7 cellular contexts compared by ENCODE assay signal in genomic region chr14:91021991-91022621, GRCh38. TPM values are rescaled to one million over a fixed set of nuclear protein-coding genes. Genes with fewer than 3 reads are reported as not detected.
A peak's percentile ranks its signal among the peaks of the same experiment; 100 is the strongest.
DNase-seq lines count a peak whose midpoint lies in the region; ATAC-seq lines count a peak whose summit lies in the region.

No MANE protein-coding gene starts in this region.

- POLR2A ChIA-PET in activated naive CD8-positive, alpha-beta T cell treated with anti-CD3 and anti-CD28 coated beads, Interleukin-2, amount 10 ng/mL, durations not matched to agents 7 days and 5 days (lab: Charles Lee) = interaction anchor here (0.7 to 2.4 kb wide), 5 partner anchors 10 to 92 kb away, joined by 3 to 16 read pairs (median 3); partner anchors contain the start of gene DGLUCY

- peak; percentile 48 for ATAC-seq in GM19328 (IDR thresholded peaks at IDR 0.05; ENCODE audit: unreplicated experiment)
- peak; percentile 40 for ATAC-seq in HG02943 (IDR thresholded peaks at IDR 0.05; ENCODE audit: low read depth, unreplicated experiment)
- ATAC-seq in activated naive CD8-positive, alpha-beta T cell treated with anti-CD3 and anti-CD28 coated beads, Interleukin-2, amount 10 ng/mL, durations not matched to agents 7 days and 5 days (ENCODE audit: low read depth) = no peak
- ATAC-seq in stimulated activated effector memory CD8-positive, alpha-beta T cell treated with anti-CD3 and anti-CD28 coated beads, Interleukin-12 subunit alpha, Interleukin-12 subunit beta, amount 100 ng/mL, for 72 hours = peak; percentile 72

- H3K4me1 Mint-ChIP-seq in activated naive CD8-positive, alpha-beta T cell treated with anti-CD3 and anti-CD28 coated beads, Interleukin-2, amount 10 ng/mL, durations not matched to agents 7 days and 5 days = peaks cover 57% of the 10 kb centered on the region
- H3K4me1 Mint-ChIP-seq in stimulated activated effector memory CD8-positive, alpha-beta T cell treated with anti-CD3 and anti-CD28 coated beads, Interleukin-12 subunit alpha, Interleukin-12 subunit beta, amount 100 ng/mL, for 72 hours = peaks cover 59% of the 10 kb centered on the region

- H3K36me3 Mint-ChIP-seq in activated naive CD8-positive, alpha-beta T cell treated with anti-CD3 and anti-CD28 coated beads, Interleukin-2, amount 10 ng/mL, durations not matched to agents 7 days and 5 days = peaks cover 55% of the 10 kb centered on the region
- peaks cover 12% of the 10 kb centered on the region for H3K36me3 Mint-ChIP-seq in stimulated activated effector memory CD8-positive, alpha-beta T cell treated with anti-CD3 and anti-CD28 coated beads, Interleukin-12 subunit alpha, Interleukin-12 subunit beta, amount 100 ng/mL, for 72 hours

- H3K4me3 Mint-ChIP-seq in activated naive CD8-positive, alpha-beta T cell treated with anti-CD3 and anti-CD28 coated beads, Interleukin-2, amount 10 ng/mL, durations not matched to agents 7 days and 5 days = peak overlapping the region; percentile 84
- H3K4me3 Mint-ChIP-seq in stimulated activated effector memory CD8-positive, alpha-beta T cell treated with anti-CD3 and anti-CD28 coated beads, Interleukin-12 subunit alpha, Interleukin-12 subunit beta, amount 100 ng/mL, for 72 hours = peak overlapping the region; percentile 50

- no peaks in the 10 kb centered on the region for H3K27me3 Mint-ChIP-seq in activated naive CD8-positive, alpha-beta T cell treated with anti-CD3 and anti-CD28 coated beads, Interleukin-2, amount 10 ng/mL, durations not matched to agents 7 days and 5 days

- DNase-seq in activated naive CD8-positive, alpha-beta T cell treated with anti-CD3 and anti-CD28 coated beads, Interleukin-2, amount 10 ng/mL, durations not matched to agents 7 days and 5 days = no peak
- no peak for DNase-seq in stimulated activated effector memory CD8-positive, alpha-beta T cell treated with anti-CD3 and anti-CD28 coated beads, Interleukin-12 subunit alpha, Interleukin-12 subunit beta, amount 100 ng/mL, for 72 hours (ENCODE audit: low spot score in 2 of 2)
- DNase-seq in NCI-H2196 (lab: John Stamatoyannopoulos, UW; ENCODE audit: unreplicated experiment) (no peak), GM03348 (ENCODE audit: low spot score) (no peak), GM19240 (ENCODE audit: insufficient read length, low spot score) (no peak)

- peak overlapping the region; percentile 93 for H3K27ac Mint-ChIP-seq in activated naive CD8-positive, alpha-beta T cell treated with anti-CD3 and anti-CD28 coated beads, Interleukin-2, amount 10 ng/mL, durations not matched to agents 7 days and 5 days
- peak overlapping the region; percentile 93 for H3K27ac Mint-ChIP-seq in stimulated activated effector memory CD8-positive, alpha-beta T cell treated with anti-CD3 and anti-CD28 coated beads, Interleukin-12 subunit alpha, Interleukin-12 subunit beta, amount 100 ng/mL, for 72 hours

- H3K9me3 Mint-ChIP-seq in activated naive CD8-positive, alpha-beta T cell treated with anti-CD3 and anti-CD28 coated beads, Interleukin-2, amount 10 ng/mL, durations not matched to agents 7 days and 5 days = no peaks in the 10 kb centered on the region
- H3K9me3 Mint-ChIP-seq in stimulated activated effector memory CD8-positive, alpha-beta T cell treated with anti-CD3 and anti-CD28 coated beads, Interleukin-12 subunit alpha, Interleukin-12 subunit beta, amount 100 ng/mL, for 72 hours = no peaks in the 10 kb centered on the region

RNA-seq across cellular contexts. Expression of gene RPS6KA5, which starts 38.3 kb away (rescaled TPM):
- 10 to 100 TPM; 45.3 to 48.1 TPM for total RNA-seq in activated naive CD8-positive, alpha-beta T cell treated with anti-CD3 and anti-CD28 coated beads, Interleukin-2, amount 10 ng/mL, durations not matched to agents 7 days and 5 days
